8 cellular contexts compared by ENCODE assay signal in genomic region chr18:12776415-12776814, GRCh38.
DNase-seq lines count a peak whose midpoint lies in the region; ATAC-seq, FAIRE-seq and TF ChIP-seq lines count a peak whose summit lies in the region.
"Not testable (repeated sequence)": the region's sequence is repeated elsewhere in the genome, so short reads cannot be mapped to it uniquely, and the experiment has no call there.

No MANE protein-coding gene starts in this region.

- TF ChIP-seq RAD21 in HepG2 (CRISPR knock-in tag; IDR thresholded peaks at IDR 0.05) = not testable (repeated sequence)

- POLR2A ChIA-PET in A673 (lab: Charles Lee; ENCODE audit: low non-redundant PET) (interaction anchor here (0.6 kb wide), 1 partner anchor 33 kb away, joined by 15 read pairs; no protein-coding TSS in a partner anchor), HepG2 (lab: Yijun Ruan, JAX) (interaction anchor here (0.9 kb wide), 1 partner anchor 46 kb away, joined by 4 read pairs; no protein-coding TSS in a partner anchor)

- not testable (repeated sequence) for H3K27me3 ChIP-seq in A673 (replicated peaks; ENCODE audit: insufficient read depth, low read depth, low read length, poor library complexity); HepG2 (ENCODE audit: control insufficient read depth in 1 of 2, insufficient read depth in 2 of 2, low read length in 2 of 2)

- in situ Hi-C loops in HepG2 (cut with HindIII; ENCODE audit: extremely low pct_ligation_motif_present, low pct_unique_long_range_greater_than_20kb) = not testable (repeated sequence)

- not testable (repeated sequence) for BruUV-seq in A673 (replicated peaks; lab: Mats Ljungman, UMichigan); HepG2 (replicated peaks; lab: Mats Ljungman, UMichigan)

- not testable (repeated sequence) for H3K4me2 ChIP-seq in HepG2 (ENCODE audit: low read depth, low read length)

- not testable (repeated sequence) for H4K20me1 ChIP-seq in HepG2 (ENCODE audit: insufficient read depth, low read length)

- not testable (repeated sequence) for TF ChIP-seq POLR2A in HepG2 (IDR thresholded peaks at IDR 0.05; ENCODE audit: insufficient read depth in 1 of 2, low read depth in 2 of 2, low read length in 2 of 2)

- not testable (repeated sequence) for FAIRE-seq in HepG2 (lab: Jason Lieb, UNC)

- intact Hi-C loops in A673 (cut with micrococcal nuclease; ENCODE audit: unreplicated experiment); activated CD4-positive, alpha-beta T cell treated with anti-CD3 and anti-CD28 coated beads, Interleukin-2, amount 10 ng/mL, durations not matched to agents 24 days and 14 days (cut with micrococcal nuclease); HepG2 (cut with micrococcal nuclease; ENCODE audit: unreplicated experiment); sciatic nerve (cut with DNase I): not testable (repeated sequence)

- H2AFZ ChIP-seq in HepG2 (ENCODE audit: low read length) = not testable (repeated sequence)

- H3K4me3 Mint-ChIP-seq in activated CD4-positive, alpha-beta T cell treated with anti-CD3 and anti-CD28 coated beads, Interleukin-2, amount 10 ng/mL, durations not matched to agents 24 days and 14 days = peak overlapping the region; percentile 89
- H3K4me3 Mint-ChIP-seq in activated T-helper 17 cell treated with anti-CD3 and anti-CD28 coated beads, Interleukin-2, amount 50 U/mL, for 72 hours = peak overlapping the region; percentile 88
- H3K4me3 Mint-ChIP-seq in effector memory CD8-positive, alpha-beta T cell = peak overlapping the region; percentile 82 to 88

- not testable (repeated sequence) for H3K36me3 Mint-ChIP-seq in activated CD4-positive, alpha-beta T cell treated with anti-CD3 and anti-CD28 coated beads, Interleukin-2, amount 10 ng/mL, durations not matched to agents 24 days and 14 days (ENCODE audit: low read depth); activated T-helper 17 cell treated with anti-CD3 and anti-CD28 coated beads, Interleukin-2, amount 50 U/mL, for 72 hours (ENCODE audit: low read depth); effector memory CD8-positive, alpha-beta T cell (ENCODE audit: insufficient read depth)

- not testable (repeated sequence) for TF ChIP-seq EP300 in HepG2 (IDR thresholded peaks at IDR 0.05; ENCODE audit: low read depth in 2 of 2, low read length in 2 of 2); HepG2 (CRISPR knock-in tag; IDR thresholded peaks at IDR 0.05; ENCODE audit: borderline replicate concordance)

- not testable (repeated sequence) for H3K79me2 ChIP-seq in HepG2 (ENCODE audit: insufficient read depth, low read length)

- not testable (repeated sequence) for H3K4me1 ChIP-seq in A673 (ENCODE audit: insufficient read depth, low read length, poor library complexity, severe bottlenecking); HepG2 (ENCODE audit: insufficient read depth, low read length)

- not testable (repeated sequence) for H3K9ac ChIP-seq in HepG2 (ENCODE audit: insufficient read depth, low read depth, low read length)

- not testable (repeated sequence) for H3K9me3 ChIP-seq in A673 (ENCODE audit: low read depth, low read length, poor library complexity, severe bottlenecking); HepG2 (ENCODE audit: low read length)

- not testable (repeated sequence) for H3K36me3 ChIP-seq in A673 (ENCODE audit: insufficient read depth, low read length, poor library complexity, severe bottlenecking); HepG2 (replicated peaks in 1 of 2; ENCODE audit: control insufficient read depth in 1 of 2, insufficient read depth in 2 of 2, low read length in 2 of 2)

- H3K27ac ChIP-seq in A673 (ENCODE audit: low read depth, low read length, poor library complexity, severe bottlenecking); HepG2 (ENCODE audit: extremely low read length, insufficient read depth, low read length): not testable (repeated sequence)

- H3K27me3 Mint-ChIP-seq in activated CD4-positive, alpha-beta T cell treated with anti-CD3 and anti-CD28 coated beads, Interleukin-2, amount 10 ng/mL, durations not matched to agents 24 days and 14 days; activated T-helper 17 cell treated with anti-CD3 and anti-CD28 coated beads, Interleukin-2, amount 50 U/mL, for 72 hours; effector memory CD8-positive, alpha-beta T cell: not testable (repeated sequence)

- H3K9me3 Mint-ChIP-seq in activated CD4-positive, alpha-beta T cell treated with anti-CD3 and anti-CD28 coated beads, Interleukin-2, amount 10 ng/mL, durations not matched to agents 24 days and 14 days; activated T-helper 17 cell treated with anti-CD3 and anti-CD28 coated beads, Interleukin-2, amount 50 U/mL, for 72 hours; effector memory CD8-positive, alpha-beta T cell: not testable (repeated sequence)

- ATAC-seq in activated T-helper 17 cell treated with anti-CD3 and anti-CD28 coated beads, Interleukin-2, amount 50 U/mL, for 72 hours (replicated peaks); effector memory CD8-positive, alpha-beta T cell (replicated peaks); HepG2; sciatic nerve: not testable (repeated sequence)

- CTCF ChIA-PET in A673 (lab: Charles Lee); HepG2 (lab: Yijun Ruan, JAX; ENCODE audit: low intra/inter-chr PET ratio, low total read pairs): not testable (repeated sequence)

- H3K27ac Mint-ChIP-seq in activated CD4-positive, alpha-beta T cell treated with anti-CD3 and anti-CD28 coated beads, Interleukin-2, amount 10 ng/mL, durations not matched to agents 24 days and 14 days = not testable (repeated sequence)
- H3K27ac Mint-ChIP-seq in activated T-helper 17 cell treated with anti-CD3 and anti-CD28 coated beads, Interleukin-2, amount 50 U/mL, for 72 hours = peak overlapping the region; percentile 82
- H3K27ac Mint-ChIP-seq in effector memory CD8-positive, alpha-beta T cell = peak overlapping the region; percentile 78 to 95

- WGBS in HepG2 (ENCODE audit: low lambda C conversion rate) = 93% methylated on average over 3 of the region's 7 CpGs

- H3K4me1 Mint-ChIP-seq in activated CD4-positive, alpha-beta T cell treated with anti-CD3 and anti-CD28 coated beads, Interleukin-2, amount 10 ng/mL, durations not matched to agents 24 days and 14 days = peaks cover 17% of the 10 kb centered on the region
- H3K4me1 Mint-ChIP-seq in activated T-helper 17 cell treated with anti-CD3 and anti-CD28 coated beads, Interleukin-2, amount 50 U/mL, for 72 hours = not testable (repeated sequence)
- peaks cover 11 to 16% of the 10 kb centered on the region in 2 donors for H3K4me1 Mint-ChIP-seq in effector memory CD8-positive, alpha-beta T cell (ENCODE audit: low read depth in 2 of 2)

- TF ChIP-seq CTCF in A673 (conservative IDR thresholded peaks at IDR 0.05; ENCODE audit: low read depth, low read length); HepG2 (CRISPR knock-in tag; IDR thresholded peaks at IDR 0.05): not testable (repeated sequence)

- peak overlapping the region; percentile 31 for H3K4me3 ChIP-seq in A673 (ENCODE audit: low read depth, low read length, poor library complexity, severe bottlenecking)
- not testable (repeated sequence) for H3K4me3 ChIP-seq in HepG2 (replicated peaks in 1 of 3; ENCODE audit: insufficient read depth in 1 of 3, low read depth in 2 of 3, low read length in 3 of 3)

- DNase-seq in A673 (ENCODE audit: low spot score) = peak; percentile 37
- peak; percentile 65 for DNase-seq in GF-D8 (lab: John Stamatoyannopoulos, UW)
- DNase-seq in NCI-H69 (lab: John Stamatoyannopoulos, UW) = peak; percentile 66
- DNase-seq in activated CD4-positive, alpha-beta T cell treated with anti-CD3 and anti-CD28 coated beads, Interleukin-2, amount 10 ng/mL, durations not matched to agents 24 days and 14 days; effector memory CD8-positive, alpha-beta T cell; HepG2 (ENCODE audit: low spot score): not testable (repeated sequence)
- DNase-seq in sciatic nerve (ENCODE audit: low spot score) = peak; percentile 12

TF ChIP-seq in HepG2, 621 proteins besides CTCF, POLR2A, EP300 and RAD21:
- TF ChIP-seq NFYB (CRISPR knock-in tag; IDR thresholded peaks at IDR 0.05) = peak; percentile 14; the same call in 1 of the 2 replicates
